In the genomic region with DNA sequence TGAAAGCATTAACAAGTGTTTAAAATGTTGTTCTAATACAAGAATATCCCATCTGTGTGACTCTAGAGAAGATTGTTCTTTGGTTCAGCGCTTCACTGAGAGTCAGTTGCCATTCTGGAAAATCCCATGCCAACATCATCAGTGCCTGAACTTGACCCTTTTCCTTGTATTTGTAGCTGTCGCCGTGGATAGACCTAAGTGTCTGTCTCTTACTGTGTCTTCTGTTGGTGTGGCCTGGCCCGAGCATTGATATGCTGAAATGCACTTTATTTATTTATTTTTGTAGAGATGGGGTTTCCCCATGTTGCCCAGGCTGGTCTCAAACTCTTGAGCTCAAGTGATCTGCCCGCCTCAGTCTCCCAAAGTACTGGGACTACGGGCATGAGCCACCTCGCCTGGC, we compare ENCODE assay signal across 28 cellular contexts.
"Had no signal": no experiment of that assay in that cellular context is flagged by ENCODE, and none has a peak within 500 bp of the region (broad histone marks: within the 10 kb centered on the region; RNA-seq: fewer than 3 reads in every experiment).

No MANE protein-coding gene starts in this region.

- H3K9me3 Mint-ChIP-seq: immature natural killer cell; mesothelial cell of epicardium; naive B cell; natural killer cell; stimulated activated naive B cell treated with anti-CD40 and anti-IgM and Interleukin-4, amounts not matched to agents 10 μg/mL and 1 μg/mL and 100 μg/mL, for 72 hours had no signal

- H3K4me3 Mint-ChIP-seq: immature natural killer cell; mesothelial cell of epicardium; naive B cell; natural killer cell; stimulated activated naive B cell treated with anti-CD40 and anti-IgM and Interleukin-4, amounts not matched to agents 10 μg/mL and 1 μg/mL and 100 μg/mL, for 72 hours had no signal

- H3K4me1 ChIP-seq: heart left ventricle, left lung, lower lobe of right lung, suprapubic skin, transverse colon, upper lobe of left lung, vagina had no signal

- H3K9me3 ChIP-seq: heart left ventricle, left lung, lower lobe of right lung, ovary, stomach, suprapubic skin, transverse colon, upper lobe of left lung, vagina had no signal

- FAIRE-seq: islet of Langerhans, kidney had no signal

- H3K27ac Mint-ChIP-seq: immature natural killer cell, mesothelial cell of epicardium, naive B cell, natural killer cell, progenitor cell of endocrine pancreas had no signal

- H3K36me3 Mint-ChIP-seq: immature natural killer cell; mesothelial cell of epicardium; naive B cell; natural killer cell; stimulated activated naive B cell treated with anti-CD40 and anti-IgM and Interleukin-4, amounts not matched to agents 10 μg/mL and 1 μg/mL and 100 μg/mL, for 72 hours had no signal

- H3K27me3 ChIP-seq: left lung, ovary, stomach, suprapubic skin, transverse colon, upper lobe of left lung, vagina had no signal

- ATAC-seq: heart left ventricle; left colon; left lung; lower lobe of right lung; natural killer cell; right cardiac atrium; stimulated activated naive B cell treated with anti-CD40 and anti-IgM and Interleukin-4, amounts not matched to agents 10 μg/mL and 1 μg/mL and 100 μg/mL, for 72 hours; stimulated activated naive CD8-positive, alpha-beta T cell treated with anti-CD3 and anti-CD28 coated beads, Interleukin-15, Interleukin-2, amounts not matched to agents 100 U/mL and 50 U/mL, for 24 hours had no signal

- H3K4me1 Mint-ChIP-seq: immature natural killer cell; mesothelial cell of epicardium; naive B cell; natural killer cell; stimulated activated naive B cell treated with anti-CD40 and anti-IgM and Interleukin-4, amounts not matched to agents 10 μg/mL and 1 μg/mL and 100 μg/mL, for 72 hours had no signal

- H3K4me3 ChIP-seq: heart left ventricle, left lung, lower lobe of right lung, ovary, smooth muscle cell, stomach, suprapubic skin, transverse colon, upper lobe of left lung, vagina had no signal

- DNase-seq: heart left ventricle; hypothalamus; immature natural killer cell; kidney; left colon; left lung; lower lobe of right lung; mesendoderm; naive B cell; natural killer cell; ovary; retina; right cardiac atrium; stimulated activated CD4-positive, alpha-beta T cell treated with anti-CD3 and anti-CD28 coated beads, Interleukin-12 subunit alpha, Interleukin-12 subunit beta, amount 100 ng/mL, for 4 hours; stimulated activated CD4-positive, alpha-beta T cell treated with anti-CD3 and anti-CD28 coated beads, Interleukin-15, amount 100 ng/mL, for 24 hours; stimulated activated CD4-positive, alpha-beta T cell treated with anti-CD3 and anti-CD28 coated beads, Interleukin-2, amount 100 ng/mL, for 24 hours; stimulated activated CD4-positive, alpha-beta T cell treated with anti-CD3 and anti-CD28 coated beads, Interleukin-4, amount 100 ng/mL, for 1 hour; stimulated activated naive B cell treated with anti-CD40 and anti-IgM and Interleukin-4, amounts not matched to agents 10 μg/mL and 1 μg/mL and 100 μg/mL, for 72 hours; stimulated activated naive CD8-positive, alpha-beta T cell treated with anti-CD3 and anti-CD28 coated beads, Interleukin-15, Interleukin-2, amounts not matched to agents 100 U/mL and 50 U/mL, for 24 hours; stomach; transverse colon; upper lobe of left lung had no signal

- H3K27ac ChIP-seq: left lung, lower lobe of right lung, ovary, suprapubic skin, upper lobe of left lung, vagina had no signal

- H3K36me3 ChIP-seq: heart left ventricle, left lung, lower lobe of right lung, ovary, suprapubic skin, transverse colon, upper lobe of left lung, vagina had no signal
